8 cellular contexts compared by ENCODE assay signal in genomic region chr3:125054436-125055164, GRCh38. TPM values are rescaled to one million over a fixed set of nuclear protein-coding genes. Genes with fewer than 3 reads are reported as not detected.
DNase-seq lines count a peak whose midpoint lies in the region; ATAC-seq, FAIRE-seq and TF ChIP-seq lines count a peak whose summit lies in the region.

No MANE protein-coding gene starts in this region.

- DNase-seq in DND-41 = peak; percentile 28
- no peak for DNase-seq in NT2/D1 (ENCODE audit: low read depth, low spot score)
- no peak for DNase-seq in bronchial epithelial cell (ENCODE audit: low read depth)
- DNase-seq in left colon = peak in 1 of 2 donors; percentile 23
- DNase-seq in stomach = no peak
- DNase-seq in activated effector memory CD4-positive, alpha-beta T cell treated with anti-CD3 and anti-CD28 coated beads, Interleukin-2, amount 50 U/mL, for 16 hours = no peak

- WGBS in stomach, 5 donors = 2 to 8% (median 4%) methylated on average over 13 of the region's 13 CpGs

- H3K4me3 ChIP-seq in DND-41 (ENCODE audit: low read depth in 1 of 2, low read length in 2 of 2) (peak overlapping the region; percentile 65 to 74; a peak in 3 of 4 replicates), NT2/D1 (ENCODE audit: insufficient read length, low read depth) (peak overlapping the region; percentile 61), bronchial epithelial cell (ENCODE audit: low read depth, low read length) (peak overlapping the region; percentile 55), stomach (peak overlapping the region; percentile 71 to 90 (median 76))

- no peak for TF ChIP-seq EP300 in stomach (IDR thresholded peaks at IDR 0.05)

- H3K4me1 ChIP-seq in DND-41 (ENCODE audit: insufficient read depth, low read length) = peaks cover 56% of the 10 kb centered on the region
- peaks cover 12% of the 10 kb centered on the region for H3K4me1 ChIP-seq in NT2/D1 (ENCODE audit: insufficient read depth, insufficient read length)
- peaks cover 32 to 71% (median 48%) of the 10 kb centered on the region in 4 donors for H3K4me1 ChIP-seq in stomach

- no peaks in the 10 kb centered on the region for H3K9me3 ChIP-seq in DND-41 (ENCODE audit: insufficient read depth, low read length, severe bottlenecking)
- no peaks in the 10 kb centered on the region for H3K9me3 ChIP-seq in NT2/D1 (ENCODE audit: insufficient read depth, low read length)
- no peaks in the 10 kb centered on the region for H3K9me3 ChIP-seq in stomach

- intact Hi-C loops in left colon (cut with DNase I, micrococcal nuclease) = no loop called here
- intact Hi-C loops in stomach (cut with DNase I; ENCODE audit: low total_unique reads) = no loop called here

- H3K27me3 ChIP-seq in DND-41 (ENCODE audit: insufficient read depth, low read length, poor library complexity) (peaks cover 20% of the 10 kb centered on the region), NT2/D1 (ENCODE audit: insufficient read depth, insufficient read length) (peaks cover 19% of the 10 kb centered on the region), bronchial epithelial cell (ENCODE audit: control insufficient read depth, insufficient read depth, low read length) (no peaks in the 10 kb centered on the region), stomach (no peaks in the 10 kb centered on the region)

- peak overlapping the region; percentile 71 for H2AFZ ChIP-seq in DND-41 (ENCODE audit: low read depth, low read length)

- TF ChIP-seq CTCF in DND-41 (IDR thresholded peaks at IDR 0.05; ENCODE audit: borderline replicate concordance, extremely low read depth, low read length, poor library complexity, severe bottlenecking) = peak; percentile 28
- no peak for TF ChIP-seq CTCF in bronchial epithelial cell (IDR thresholded peaks at IDR 0.05; ENCODE audit: insufficient read depth, low read length, severe bottlenecking)
- TF ChIP-seq CTCF in stomach (IDR thresholded peaks at IDR 0.05) = no peak

- H4K20me1 ChIP-seq in DND-41 (ENCODE audit: insufficient read depth, low read length) = peaks cover 32% of the 10 kb centered on the region

- peak overlapping the region; percentile 60 for H3K27ac ChIP-seq in DND-41 (ENCODE audit: low read length)
- peak overlapping the region; percentile 80 to 92 (median 90) for H3K27ac ChIP-seq in stomach

- FAIRE-seq in bronchial epithelial cell (lab: Jason Lieb, UNC) = no peak

- peak; percentile 47 for ATAC-seq in DND-41 (ENCODE audit: insufficient read depth, low read depth)
- ATAC-seq in GM21381 (IDR thresholded peaks at IDR 0.05; ENCODE audit: unreplicated experiment) = peak; percentile 32
- peak; percentile 48 for ATAC-seq in left colon
- ATAC-seq in GM19467 (IDR thresholded peaks at IDR 0.05; ENCODE audit: unreplicated experiment) = no peak

- TF ChIP-seq POLR2A in stomach (IDR thresholded peaks at IDR 0.05) = no peak

- H3K36me3 ChIP-seq in DND-41 (ENCODE audit: insufficient read depth, low read length) (no peaks in the 10 kb centered on the region), NT2/D1 (ENCODE audit: insufficient read depth, insufficient read length, low read length) (peaks cover 24% of the 10 kb centered on the region), bronchial epithelial cell (ENCODE audit: control insufficient read depth, insufficient read depth, low read length) (no peaks in the 10 kb centered on the region), stomach (no peaks in the 10 kb centered on the region)

- H3K9ac ChIP-seq in DND-41 (ENCODE audit: low read depth, low read length) (peak overlapping the region; percentile 60), NT2/D1 (ENCODE audit: insufficient read length, low read depth) (peak overlapping the region; percentile 79)

- H3K79me2 ChIP-seq in DND-41 (ENCODE audit: insufficient read depth, low read length) = no peaks in the 10 kb centered on the region

- peak overlapping the region; percentile 80 for H3K4me2 ChIP-seq in DND-41 (ENCODE audit: insufficient read depth, low read length)

RNA-seq across cellular contexts. Expression of gene HEG1, which starts 1.2 kb away (rescaled TPM):
- total RNA-seq in bronchial epithelial cell = 2.0 and 7.1 TPM in 2 replicates
- 10 to 100 TPM in 1 of 2 donors, 1 to 10 TPM in 1; 9.8 to 17.4 TPM for total RNA-seq in left colon
- total RNA-seq in stomach = 10 to 100 TPM; 11.3 to 56.9 (median 32.7) TPM
- polyA plus RNA-seq in stomach = 1 to 10 TPM; 2.3 to 2.7 (median 2.4) TPM
